In the genomic region with DNA sequence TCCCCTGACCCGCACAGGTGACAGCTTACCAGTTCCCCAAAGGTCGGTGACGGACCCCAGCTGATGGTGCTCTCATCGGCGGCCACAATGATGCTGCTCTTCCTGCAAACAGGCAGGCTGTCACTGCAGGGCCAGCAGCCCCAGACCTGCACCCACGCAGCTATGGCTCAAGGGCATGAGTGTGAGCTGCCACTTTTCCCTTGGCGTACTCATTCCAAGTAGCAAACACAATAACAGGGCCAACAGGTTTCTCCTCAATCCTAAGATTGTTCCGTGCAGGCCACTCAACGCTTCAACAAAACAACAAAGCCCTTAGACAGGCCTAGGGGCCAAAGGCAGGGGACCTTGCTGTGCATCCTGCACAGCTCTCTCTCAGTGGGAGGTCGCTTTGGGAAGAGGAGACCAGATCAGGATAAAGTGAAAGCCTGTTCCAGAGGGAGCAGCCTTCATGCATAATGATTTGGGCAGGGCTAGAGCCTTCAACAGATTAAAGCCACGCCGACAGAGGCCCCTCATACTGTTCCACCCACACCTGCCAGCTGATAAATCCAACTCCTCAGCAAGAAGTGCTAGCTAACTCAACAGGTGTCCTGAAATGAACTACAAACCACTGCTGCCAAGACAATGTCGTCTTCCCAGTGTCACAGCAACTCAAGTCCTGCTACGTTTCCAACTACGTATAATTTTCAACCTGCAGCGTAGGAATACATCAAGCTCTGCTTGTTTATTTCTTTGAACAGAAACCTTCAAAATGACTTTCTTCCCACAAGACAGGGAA, we compare ENCODE assay signal across 1 cellular context.
TF ChIP-seq lines count a peak whose summit lies in the region.

No MANE protein-coding gene starts in this region.

TF ChIP-seq in K562, 482 proteins besides CTCF, POLR2A, EP300 and RAD21:
- TF ChIP-seq POLR2AphosphoS5 (IDR thresholded peaks at IDR 0.05; ENCODE audit: control insufficient read depth, insufficient read depth, low read depth, low read length) (peak; percentile 14; the same call in 1 of the 2 replicates), ZSCAN29 (IDR thresholded peaks at IDR 0.05) (no peak), RBM22 (IDR thresholded peaks at IDR 0.05; ENCODE audit: low read depth, low read length, poor library complexity, severe bottlenecking) (peak; percentile 55), POLR2G (IDR thresholded peaks at IDR 0.05; ENCODE audit: low read depth, low read length) (peak; percentile 63), TAF15 (IDR thresholded peaks at IDR 0.05; ENCODE audit: low read depth, low read length) (no peak)
- TF ChIP-seq, protein P1, sequence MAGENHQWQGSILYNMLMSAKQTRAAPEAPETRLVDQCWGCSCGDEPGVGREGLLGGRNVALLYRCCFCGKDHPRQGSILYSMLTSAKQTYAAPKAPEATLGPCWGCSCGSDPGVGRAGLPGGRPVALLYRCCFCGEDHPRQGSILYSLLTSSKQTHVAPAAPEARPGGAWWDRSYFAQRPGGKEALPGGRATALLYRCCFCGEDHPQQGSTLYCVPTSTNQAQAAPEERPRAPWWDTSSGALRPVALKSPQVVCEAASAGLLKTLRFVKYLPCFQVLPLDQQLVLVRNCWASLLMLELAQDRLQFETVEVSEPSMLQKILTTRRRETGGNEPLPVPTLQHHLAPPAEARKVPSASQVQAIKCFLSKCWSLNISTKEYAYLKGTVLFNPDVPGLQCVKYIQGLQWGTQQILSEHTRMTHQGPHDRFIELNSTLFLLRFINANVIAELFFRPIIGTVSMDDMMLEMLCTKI (IDR thresholded peaks at IDR 0.05; ENCODE audit: partially characterized antibody): no peak
TF ChIP-seq in K562: peak in this region for 3.
